Comparison of ENCODE assay signal across 2 cellular contexts in the genomic region with DNA sequence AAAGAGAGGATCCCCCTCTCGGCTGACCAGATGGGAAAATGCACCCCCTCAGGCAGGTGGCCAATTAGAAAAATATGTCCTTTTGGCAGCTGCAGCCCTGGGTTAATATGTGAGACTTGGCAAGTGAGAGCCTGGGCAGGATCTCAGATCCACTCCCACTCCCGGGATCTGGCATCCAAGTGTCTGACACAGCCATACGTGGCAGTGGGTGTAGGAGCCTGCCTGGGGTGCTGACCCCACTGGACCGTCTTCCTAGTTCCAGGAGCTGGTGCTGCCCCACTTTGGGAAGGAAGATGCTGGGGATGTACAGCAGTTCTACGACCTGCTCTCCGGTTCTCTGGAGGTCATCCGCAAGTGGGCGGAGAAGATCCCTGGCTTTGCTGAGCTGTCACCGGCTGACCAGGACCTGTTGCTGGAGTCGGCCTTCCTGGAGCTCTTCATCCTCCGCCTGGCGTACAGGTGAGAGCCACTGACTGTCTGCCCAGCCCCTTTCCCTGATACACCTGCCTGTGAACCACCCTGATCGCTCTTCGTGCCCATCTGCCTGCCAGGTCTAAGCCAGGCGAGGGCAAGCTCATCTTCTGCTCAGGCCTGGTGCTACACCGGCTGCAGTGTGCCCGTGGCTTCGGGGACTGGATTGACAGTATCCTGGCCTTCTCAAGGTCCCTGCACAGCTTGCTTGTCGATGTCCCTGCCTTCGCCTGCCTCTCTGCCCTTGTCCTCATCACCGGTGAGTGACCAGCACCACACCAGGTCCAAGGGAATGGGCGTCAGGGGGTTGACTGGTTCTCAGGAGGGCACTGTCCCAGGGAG.
A peak's percentile ranks its signal among the peaks of the same experiment; 100 is the strongest.
TF ChIP-seq lines count a peak whose summit lies in the region.

No MANE protein-coding gene starts in this region.

TF ChIP-seq in A549, 52 proteins besides CTCF, POLR2A, EP300 and RAD21:
- TF ChIP-seq FOSB (CRISPR knock-in tag; IDR thresholded peaks at IDR 0.05): peak; percentile 89
- no peak for TF ChIP-seq RCOR1 (IDR thresholded peaks at IDR 0.05; ENCODE audit: low read depth, low read length)
- TF ChIP-seq, protein P1, sequence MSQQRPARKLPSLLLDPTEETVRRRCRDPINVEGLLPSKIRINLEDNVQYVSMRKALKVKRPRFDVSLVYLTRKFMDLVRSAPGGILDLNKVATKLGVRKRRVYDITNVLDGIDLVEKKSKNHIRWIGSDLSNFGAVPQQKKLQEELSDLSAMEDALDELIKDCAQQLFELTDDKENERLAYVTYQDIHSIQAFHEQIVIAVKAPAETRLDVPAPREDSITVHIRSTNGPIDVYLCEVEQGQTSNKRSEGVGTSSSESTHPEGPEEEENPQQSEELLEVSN (IDR thresholded peaks at IDR 0.05; ENCODE audit: borderline replicate concordance, low read depth): no peak
- TF ChIP-seq BHLHE40 (IDR thresholded peaks at IDR 0.05; ENCODE audit: low read depth, low read length): no peak
- TF ChIP-seq MYC (IDR thresholded peaks at IDR 0.05; ENCODE audit: borderline replicate concordance, low read length): no peak
- TF ChIP-seq CBX2 (IDR thresholded peaks at IDR 0.05; ENCODE audit: borderline replicate concordance, low read depth): no peak
- TF ChIP-seq HDAC2 (IDR thresholded peaks at IDR 0.05): no peak
- TF ChIP-seq MAFK (IDR thresholded peaks at IDR 0.05; ENCODE audit: partially characterized antibody): no peak
- TF ChIP-seq TFCP2L1 (CRISPR knock-in tag; IDR thresholded peaks at IDR 0.05): peak; percentile 71
- TF ChIP-seq HOXB13 (CRISPR knock-in tag; IDR thresholded peaks at IDR 0.05; ENCODE audit: low read depth): no peak
- 0 out of 2 replicates have a peak, but pooled peaks have one; percentile 52 for TF ChIP-seq EHF (CRISPR knock-in tag; IDR thresholded peaks at IDR 0.05)
- TF ChIP-seq RFX5 (IDR thresholded peaks at IDR 0.05): no peak
- TF ChIP-seq HOXB5 (CRISPR knock-in tag; IDR thresholded peaks at IDR 0.05): peak; percentile 71; the same call in 1 of the 2 replicates
- TF ChIP-seq ZSCAN20 (CRISPR knock-in tag; IDR thresholded peaks at IDR 0.05): peak; percentile 10; the same call in 1 of the 2 replicates
- peak; percentile 56 for TF ChIP-seq POLR2AphosphoS2 (conservative IDR thresholded peaks at IDR 0.05; ENCODE audit: low read length)
- 0 out of 2 replicates have a peak, but pooled peaks have one; percentile 54 for TF ChIP-seq TP53 (CRISPR knock-in tag; IDR thresholded peaks at IDR 0.05)
- TF ChIP-seq, protein P2, sequence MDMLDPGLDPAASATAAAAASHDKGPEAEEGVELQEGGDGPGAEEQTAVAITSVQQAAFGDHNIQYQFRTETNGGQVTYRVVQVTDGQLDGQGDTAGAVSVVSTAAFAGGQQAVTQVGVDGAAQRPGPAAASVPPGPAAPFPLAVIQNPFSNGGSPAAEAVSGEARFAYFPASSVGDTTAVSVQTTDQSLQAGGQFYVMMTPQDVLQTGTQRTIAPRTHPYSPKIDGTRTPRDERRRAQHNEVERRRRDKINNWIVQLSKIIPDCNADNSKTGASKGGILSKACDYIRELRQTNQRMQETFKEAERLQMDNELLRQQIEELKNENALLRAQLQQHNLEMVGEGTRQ (IDR thresholded peaks at IDR 0.05): 0 out of 2 replicates have a peak, but pooled peaks have one; percentile 13
- TF ChIP-seq CBX8 (IDR thresholded peaks at IDR 0.05): no peak
- no peak for TF ChIP-seq KDM1A (IDR thresholded peaks at IDR 0.05; ENCODE audit: low read depth)
- no peak for TF ChIP-seq CHD2 (IDR thresholded peaks at IDR 0.05; ENCODE audit: low read length, partially characterized antibody)
- peak; percentile 96 for TF ChIP-seq HOXA7 (CRISPR knock-in tag; IDR thresholded peaks at IDR 0.05)
- TF ChIP-seq, protein P3, sequence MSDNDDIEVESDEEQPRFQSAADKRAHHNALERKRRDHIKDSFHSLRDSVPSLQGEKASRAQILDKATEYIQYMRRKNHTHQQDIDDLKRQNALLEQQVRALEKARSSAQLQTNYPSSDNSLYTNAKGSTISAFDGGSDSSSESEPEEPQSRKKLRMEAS (IDR thresholded peaks at IDR 0.05): no peak
- TF ChIP-seq JUNB (IDR thresholded peaks at IDR 0.05): no peak
- TF ChIP-seq, protein P4, sequence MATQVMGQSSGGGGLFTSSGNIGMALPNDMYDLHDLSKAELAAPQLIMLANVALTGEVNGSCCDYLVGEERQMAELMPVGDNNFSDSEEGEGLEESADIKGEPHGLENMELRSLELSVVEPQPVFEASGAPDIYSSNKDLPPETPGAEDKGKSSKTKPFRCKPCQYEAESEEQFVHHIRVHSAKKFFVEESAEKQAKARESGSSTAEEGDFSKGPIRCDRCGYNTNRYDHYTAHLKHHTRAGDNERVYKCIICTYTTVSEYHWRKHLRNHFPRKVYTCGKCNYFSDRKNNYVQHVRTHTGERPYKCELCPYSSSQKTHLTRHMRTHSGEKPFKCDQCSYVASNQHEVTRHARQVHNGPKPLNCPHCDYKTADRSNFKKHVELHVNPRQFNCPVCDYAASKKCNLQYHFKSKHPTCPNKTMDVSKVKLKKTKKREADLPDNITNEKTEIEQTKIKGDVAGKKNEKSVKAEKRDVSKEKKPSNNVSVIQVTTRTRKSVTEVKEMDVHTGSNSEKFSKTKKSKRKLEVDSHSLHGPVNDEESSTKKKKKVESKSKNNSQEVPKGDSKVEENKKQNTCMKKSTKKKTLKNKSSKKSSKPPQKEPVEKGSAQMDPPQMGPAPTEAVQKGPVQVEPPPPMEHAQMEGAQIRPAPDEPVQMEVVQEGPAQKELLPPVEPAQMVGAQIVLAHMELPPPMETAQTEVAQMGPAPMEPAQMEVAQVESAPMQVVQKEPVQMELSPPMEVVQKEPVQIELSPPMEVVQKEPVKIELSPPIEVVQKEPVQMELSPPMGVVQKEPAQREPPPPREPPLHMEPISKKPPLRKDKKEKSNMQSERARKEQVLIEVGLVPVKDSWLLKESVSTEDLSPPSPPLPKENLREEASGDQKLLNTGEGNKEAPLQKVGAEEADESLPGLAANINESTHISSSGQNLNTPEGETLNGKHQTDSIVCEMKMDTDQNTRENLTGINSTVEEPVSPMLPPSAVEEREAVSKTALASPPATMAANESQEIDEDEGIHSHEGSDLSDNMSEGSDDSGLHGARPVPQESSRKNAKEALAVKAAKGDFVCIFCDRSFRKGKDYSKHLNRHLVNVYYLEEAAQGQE (IDR thresholded peaks at IDR 0.05): no peak
- no peak for TF ChIP-seq CEBPB (IDR thresholded peaks at IDR 0.05)

TF ChIP-seq in HEK293T, 16 proteins besides CTCF, POLR2A, EP300 and RAD21:
- no peak for TF ChIP-seq CTBP1 (IDR thresholded peaks at IDR 0.05; ENCODE audit: borderline replicate concordance)
- no peak for TF ChIP-seq TARDBP (IDR thresholded peaks at IDR 0.05)
- TF ChIP-seq FOXM1 (IDR thresholded peaks at IDR 0.05; ENCODE audit: borderline replicate concordance): no peak
- no peak for TF ChIP-seq SUZ12 (IDR thresholded peaks at IDR 0.05)
- TF ChIP-seq HDGF (IDR thresholded peaks at IDR 0.05; ENCODE audit: borderline replicate concordance): no peak
- TF ChIP-seq BHLHE40 (IDR thresholded peaks at IDR 0.05; ENCODE audit: borderline replicate concordance): no peak
- no peak for TF ChIP-seq L3MBTL2 (conservative IDR thresholded peaks at IDR 0.05)
- TF ChIP-seq ZNF384 (IDR thresholded peaks at IDR 0.05): no peak
- no peak for TF ChIP-seq NFRKB (IDR thresholded peaks at IDR 0.05)
- no peak for TF ChIP-seq ELF4 (IDR thresholded peaks at IDR 0.05)
- no peak for TF ChIP-seq ARNT (IDR thresholded peaks at IDR 0.05)
- TF ChIP-seq LEF1 (IDR thresholded peaks at IDR 0.05; ENCODE audit: borderline replicate concordance): no peak
- TF ChIP-seq FOXK2 (IDR thresholded peaks at IDR 0.05): no peak
- TF ChIP-seq, protein P5, sequence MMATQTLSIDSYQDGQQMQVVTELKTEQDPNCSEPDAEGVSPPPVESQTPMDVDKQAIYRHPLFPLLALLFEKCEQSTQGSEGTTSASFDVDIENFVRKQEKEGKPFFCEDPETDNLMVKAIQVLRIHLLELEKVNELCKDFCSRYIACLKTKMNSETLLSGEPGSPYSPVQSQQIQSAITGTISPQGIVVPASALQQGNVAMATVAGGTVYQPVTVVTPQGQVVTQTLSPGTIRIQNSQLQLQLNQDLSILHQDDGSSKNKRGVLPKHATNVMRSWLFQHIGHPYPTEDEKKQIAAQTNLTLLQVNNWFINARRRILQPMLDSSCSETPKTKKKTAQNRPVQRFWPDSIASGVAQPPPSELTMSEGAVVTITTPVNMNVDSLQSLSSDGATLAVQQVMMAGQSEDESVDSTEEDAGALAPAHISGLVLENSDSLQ (IDR thresholded peaks at IDR 0.05): no peak
- no peak for TF ChIP-seq SP1 (IDR thresholded peaks at IDR 0.05)
